9 cellular contexts compared by ENCODE assay signal in genomic region chr18:45774065-45774521, GRCh38. TPM values are rescaled to one million over a fixed set of nuclear protein-coding genes. Genes with fewer than 3 reads are reported as not detected.
DNase-seq lines count a peak whose midpoint lies in the region; ATAC-seq and TF ChIP-seq lines count a peak whose summit lies in the region.
"Had no signal": no experiment of that assay in that cellular context is flagged by ENCODE, and none has a peak within 500 bp of the region (broad histone marks: within the 10 kb centered on the region; RNA-seq: fewer than 3 reads in every experiment).

No MANE protein-coding gene starts in this region.

- ATAC-seq in GM21786 (IDR thresholded peaks at IDR 0.05; ENCODE audit: unreplicated experiment), result peak; percentile 39

- H3K4me3 ChIP-seq in fibroblast of villous mesenchyme (ENCODE audit: low read depth, low read length), result no peak overlapping the region

- DNase-seq in COLO829 (ENCODE audit: low spot score) (peak; percentile 83), NCI-H226 (peak; percentile 33), fibroblast of villous mesenchyme (ENCODE audit: low read depth) (peak; percentile 83), 8988T (no peak), SKM-1 (lab: John Stamatoyannopoulos, UW; ENCODE audit: unreplicated experiment) (no peak), NCI-H510A (lab: John Stamatoyannopoulos, UW) (no peak)
- DNase-seq in activated CD4-positive, CD25-positive, alpha-beta regulatory T cell treated with anti-CD3 and anti-CD28 coated beads, Interleukin-2, amount 50 U/mL, for 72 hours, result no peak
- DNase-seq: head of caudate nucleus had no signal

- no peak for TF ChIP-seq CTCF in fibroblast of villous mesenchyme (IDR thresholded peaks at IDR 0.05; ENCODE audit: insufficient read depth, low read depth, low read length)

RNA-seq across cellular contexts. Expression of gene SLC14A1, which starts 50.1 kb away (rescaled TPM):
- total RNA-seq in fibroblast of villous mesenchyme, result 0.86 and 9.3 TPM in 2 replicates

RNA-seq across cellular contexts. Expression of gene SIGLEC15, which starts 51.4 kb away (rescaled TPM):
- total RNA-seq in fibroblast of villous mesenchyme, result 0.43 and 0.97 TPM in 2 replicates

Comparison
In these comparisons a context has a peak if more than half of its experiments do, and no peak if none do; other contexts are left out.
1. DNase-seq: peak in COLO829 (single experiment), NCI-H226 (single experiment) and fibroblast of villous mesenchyme (single experiment); none in 8988T (single experiment), SKM-1 (single experiment), activated CD4-positive, CD25-positive, alpha-beta regulatory T cell treated with anti-CD3 and anti-CD28 coated beads, Interleukin-2, amount 50 U/mL, for 72 hours (single experiment) and NCI-H510A (single experiment).